14 cellular contexts compared by ENCODE assay signal in genomic region chr6:20440291-20440690, GRCh38.
"Had no signal": no experiment of that assay in that cellular context is flagged by ENCODE, and none has a peak within 500 bp of the region (broad histone marks: within the 10 kb centered on the region; RNA-seq: fewer than 3 reads in every experiment).

No MANE protein-coding gene starts in this region.

- H3K27ac Mint-ChIP-seq: activated CD8-positive, alpha-beta T cell treated with anti-CD3 and anti-CD28 coated beads for 36 hours; activated naive CD4-positive, alpha-beta T cell treated with anti-CD3 and anti-CD28 coated beads, Interleukin-2, amount 50 U/mL, for 72 hours; T-helper 1 cell treated with Interleukin-12 subunit alpha and Interleukin-12 subunit beta and Interleukin-4 antibody, amounts not matched to agents 30 μg/mL and 1 μg/mL, for 36 hours had no signal

- H3K27me3 Mint-ChIP-seq: activated CD8-positive, alpha-beta T cell treated with anti-CD3 and anti-CD28 coated beads for 36 hours; stimulated activated naive CD8-positive, alpha-beta T cell treated with anti-CD3 and anti-CD28 coated beads, Interleukin-15, amount 100 ng/mL, for 72 hours had no signal

- DNase-seq: activated CD4-positive, alpha-beta T cell treated with anti-CD3 and anti-CD28 coated beads for 4 hours; activated CD8-positive, alpha-beta T cell treated with anti-CD3 and anti-CD28 coated beads for 36 hours; activated gamma-delta T cell; activated T-cell treated with anti-CD3 and anti-CD28 coated beads, Interleukin-2, amount 50 U/mL, for 48 hours; amygdala; foreskin fibroblast; heart left ventricle; immature natural killer cell; right lobe of liver; stimulated activated naive CD8-positive, alpha-beta T cell treated with anti-CD3 and anti-CD28 coated beads, Interleukin-15, amount 100 ng/mL, for 72 hours; testis had no signal

- H3K27me3 ChIP-seq: heart left ventricle, right lobe of liver, testis had no signal

- H3K9me3 Mint-ChIP-seq: activated naive CD4-positive, alpha-beta T cell treated with anti-CD3 and anti-CD28 coated beads, Interleukin-2, amount 50 U/mL, for 72 hours; immature natural killer cell had no signal

- H3K9me3 ChIP-seq: heart left ventricle, right lobe of liver, testis had no signal

- H3K4me3 ChIP-seq: heart left ventricle, right lobe of liver, smooth muscle cell, testis had no signal

- H3K4me2 ChIP-seq: smooth muscle cell had no signal

- H3K4me1 ChIP-seq: testis had no signal

- ATAC-seq: activated CD8-positive, alpha-beta T cell treated with anti-CD3 and anti-CD28 coated beads for 36 hours; activated naive CD4-positive, alpha-beta T cell treated with anti-CD3 and anti-CD28 coated beads, Interleukin-2, amount 50 U/mL, for 72 hours; heart left ventricle; right lobe of liver; stimulated activated naive CD8-positive, alpha-beta T cell treated with anti-CD3 and anti-CD28 coated beads, Interleukin-15, amount 100 ng/mL, for 72 hours had no signal

- H3K36me3 ChIP-seq: right lobe of liver had no signal

- H3K4me3 Mint-ChIP-seq: activated CD8-positive, alpha-beta T cell treated with anti-CD3 and anti-CD28 coated beads for 36 hours; immature natural killer cell; stimulated activated naive CD8-positive, alpha-beta T cell treated with anti-CD3 and anti-CD28 coated beads, Interleukin-15, amount 100 ng/mL, for 72 hours; T-helper 1 cell treated with Interleukin-12 subunit alpha and Interleukin-12 subunit beta and Interleukin-4 antibody, amounts not matched to agents 30 μg/mL and 1 μg/mL, for 36 hours had no signal

- H3K27ac ChIP-seq: right lobe of liver, testis had no signal
